In genomic region chr7:24826662-24827020, GRCh38 we compare ENCODE assay signal across 9 cellular contexts.
DNase-seq lines count a peak whose midpoint lies in the region; ATAC-seq and TF ChIP-seq lines count a peak whose summit lies in the region.
"Had no signal": no experiment of that assay in that cellular context is flagged by ENCODE, and none has a peak within 500 bp of the region (broad histone marks: within the 10 kb centered on the region; RNA-seq: fewer than 3 reads in every experiment).

No MANE protein-coding gene starts in this region.

- H3K14ac ChIP-seq in trophoblast cell (ENCODE audit: low read length): no peak overlapping the region

- no peaks in the 10 kb centered on the region for H3K79me2 ChIP-seq in DND-41 (ENCODE audit: insufficient read depth, low read length)
- no peaks in the 10 kb centered on the region for H3K79me2 ChIP-seq in trophoblast cell (ENCODE audit: control insufficient read depth, insufficient read depth, low read length, poor library complexity)
- H3K79me2 ChIP-seq: parathyroid adenoma had no signal

- WGBS in trophoblast cell (ENCODE audit: extremely low coverage, insufficient coverage, insufficient read length): no CpG with 5 or more reads among the region's 7 CpGs

- H2AK5ac ChIP-seq in trophoblast cell (ENCODE audit: low read length): no peak overlapping the region

- H4K91ac ChIP-seq in trophoblast cell (ENCODE audit: low read depth, low read length): peak overlapping the region; percentile 42

- no peak overlapping the region for H2BK12ac ChIP-seq in trophoblast cell (ENCODE audit: low read length)

- no peaks in the 10 kb centered on the region for H3K79me1 ChIP-seq in trophoblast cell (ENCODE audit: low read length)

- H3K4me2 ChIP-seq in DND-41 (ENCODE audit: insufficient read depth, low read length): no peak overlapping the region
- H3K4me2 ChIP-seq in trophoblast cell (ENCODE audit: low read length): no peak overlapping the region

- H3K4me1 ChIP-seq in DND-41 (ENCODE audit: insufficient read depth, low read length) (peaks cover 22% of the 10 kb centered on the region), trophoblast cell (ENCODE audit: control insufficient read depth in 1 of 2, insufficient read depth in 2 of 2, low read length in 2 of 2) (peaks cover 4 to 7% of the 10 kb centered on the region in 2 experiments)
- H3K4me1 ChIP-seq: parathyroid adenoma had no signal

- H3K4ac ChIP-seq in trophoblast cell (ENCODE audit: low read depth, low read length): no peak overlapping the region

- H3K18ac ChIP-seq in trophoblast cell (ENCODE audit: low read length): no peak overlapping the region

- H4K12ac ChIP-seq in trophoblast cell (ENCODE audit: low read depth, low read length): no peak overlapping the region

- no peak overlapping the region for H2BK5ac ChIP-seq in trophoblast cell (ENCODE audit: low read depth, low read length, poor library complexity)

- H3K23ac ChIP-seq in trophoblast cell (ENCODE audit: low read length): no peak overlapping the region

- DNase-seq in DND-41: peak; percentile 48
- DNase-seq in RPMI7951 (ENCODE audit: low read depth): peak; percentile 70
- peak; percentile 31 for DNase-seq in choroid plexus epithelial cell (ENCODE audit: low read depth)
- DNase-seq in trophoblast cell: no peak
- no peak for DNase-seq in COR-L47 (lab: John Stamatoyannopoulos, UW)
- no peak for DNase-seq in HT-29 (ENCODE audit: low spot score)

- H3K27ac ChIP-seq in DND-41 (ENCODE audit: low read length) (no peak overlapping the region), trophoblast cell (ENCODE audit: low read depth, low read length) (no peak overlapping the region)
- H3K27ac ChIP-seq: parathyroid adenoma had no signal

- H3K9ac ChIP-seq in DND-41 (ENCODE audit: low read depth, low read length): no peak overlapping the region
- no peak overlapping the region for H3K9ac ChIP-seq in trophoblast cell (ENCODE audit: low read length)
- H3K9ac ChIP-seq: parathyroid adenoma had no signal

- H3K9me3 ChIP-seq in DND-41 (ENCODE audit: insufficient read depth, low read length, severe bottlenecking): no peaks in the 10 kb centered on the region
- H3K9me3 ChIP-seq in trophoblast cell (ENCODE audit: insufficient read depth, low read depth, low read length): no peaks in the 10 kb centered on the region

- no peaks in the 10 kb centered on the region for H3K27me3 ChIP-seq in DND-41 (ENCODE audit: insufficient read depth, low read length, poor library complexity)
- no peaks in the 10 kb centered on the region for H3K27me3 ChIP-seq in trophoblast cell (ENCODE audit: insufficient read depth, low read length)

- TF ChIP-seq CTCF in DND-41 (IDR thresholded peaks at IDR 0.05; ENCODE audit: borderline replicate concordance, extremely low read depth, low read length, poor library complexity, severe bottlenecking): no peak
- TF ChIP-seq CTCF in choroid plexus epithelial cell (conservative IDR thresholded peaks at IDR 0.05; ENCODE audit: low read depth, low read length): no peak

- no peak overlapping the region for H2AFZ ChIP-seq in DND-41 (ENCODE audit: low read depth, low read length)
- H2AFZ ChIP-seq in trophoblast cell (ENCODE audit: insufficient read depth, low read length, poor library complexity): no peak overlapping the region
- H2AFZ ChIP-seq: parathyroid adenoma had no signal

- H4K20me1 ChIP-seq in DND-41 (ENCODE audit: insufficient read depth, low read length): 0 out of 2 replicates have a peak, but pooled peaks cover 4% of the 10 kb centered on the region

- H3K4me3 ChIP-seq in DND-41 (ENCODE audit: low read depth in 1 of 2, low read length in 2 of 2): no peak overlapping the region
- no peak overlapping the region for H3K4me3 ChIP-seq in choroid plexus epithelial cell (ENCODE audit: low read depth, low read length)
- H3K4me3 ChIP-seq in trophoblast cell (ENCODE audit: low read depth, low read length): no peak overlapping the region

- H2BK120ac ChIP-seq in trophoblast cell (ENCODE audit: insufficient read depth, low read length, poor library complexity): no peak overlapping the region

- ATAC-seq in DND-41 (ENCODE audit: insufficient read depth, low read depth) (peak; percentile 84), HG02885 (IDR thresholded peaks at IDR 0.05; ENCODE audit: poor library complexity, unreplicated experiment) (no peak), GM21390 (IDR thresholded peaks at IDR 0.05; ENCODE audit: unreplicated experiment) (no peak)

- H3K36me3 ChIP-seq in DND-41 (ENCODE audit: insufficient read depth, low read length): peaks cover 40% of the 10 kb centered on the region
- H3K36me3 ChIP-seq in trophoblast cell (ENCODE audit: control insufficient read depth in 1 of 2, insufficient read depth in 2 of 2, low read length in 2 of 2): peaks cover 0 to 2% of the 10 kb centered on the region in 2 experiments

- H4K8ac ChIP-seq in trophoblast cell (ENCODE audit: low read depth, low read length): no peak overlapping the region

Comparison
In these comparisons a context has a peak if more than half of its experiments do, and no peak if none do; other contexts are left out.
1. DNase-seq: peak in DND-41 (single experiment), RPMI7951 (single experiment) and choroid plexus epithelial cell (single experiment); none in trophoblast cell (0 of 2), COR-L47 (single experiment) and HT-29 (single experiment).